ENCODE assay signal across 8 cellular contexts in the genomic region with DNA sequence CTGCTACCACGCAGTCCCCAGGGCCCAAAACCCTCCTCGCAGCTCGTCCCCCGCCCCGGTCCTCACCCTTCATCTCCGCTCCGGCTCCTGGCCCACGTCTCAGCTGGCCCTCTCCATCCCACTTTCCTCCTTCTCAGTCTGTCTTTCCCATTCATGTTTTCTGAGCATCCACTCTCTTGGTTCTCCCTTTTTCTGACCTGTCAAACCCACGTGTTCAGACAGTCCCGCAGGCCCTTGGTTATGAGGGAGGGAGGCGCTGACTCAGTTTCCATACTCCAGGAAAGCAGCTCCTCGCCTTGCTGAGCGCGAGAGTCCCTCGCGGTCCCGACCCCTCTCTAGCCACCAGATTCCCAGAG. TPM values are rescaled to one million over a fixed set of nuclear protein-coding genes. Genes with fewer than 3 reads are reported as not detected.
DNase-seq lines count a peak whose midpoint lies in the region; ATAC-seq and TF ChIP-seq lines count a peak whose summit lies in the region.

No MANE protein-coding gene starts in this region.

- H3K4me3 ChIP-seq in CD4-positive, alpha-beta memory T cell (ENCODE audit: low read length in 2 of 2), result peak overlapping the region; percentile 36 to 62
- H3K4me3 ChIP-seq in OCI-LY7 (ENCODE audit: low read depth, low read length, poor library complexity, severe bottlenecking) (peak overlapping the region; percentile 62), esophagus (ENCODE audit: low read depth in 1 of 2, low read length in 2 of 2) (peak overlapping the region; percentile 54 to 55), psoas muscle (peak overlapping the region; percentile 68)

- H3K4me3 Mint-ChIP-seq in CD4-positive, alpha-beta memory T cell, result peak overlapping the region; percentile 81 to 92 (median 86)

- peak in 1 of 4 donors; percentile 32 for ATAC-seq in psoas muscle
- no peak for ATAC-seq in GM21825 (IDR thresholded peaks at IDR 0.05; ENCODE audit: unreplicated experiment)

- WGBS in esophagus, 2 donors, result 17 to 19% methylated on average over 17 of the region's 17 CpGs
- WGBS in psoas muscle, 3 donors, result 9 to 12% (median 10%) methylated on average over 17 of the region's 17 CpGs

- no peaks in the 10 kb centered on the region for H3K79me2 ChIP-seq in OCI-LY7 (ENCODE audit: insufficient read depth, low read depth, low read length)

- intact Hi-C loops in CD4-positive, alpha-beta memory T cell (cut with micrococcal nuclease), result loop anchor here (1.0 to 2.0 kb wide), 2 partner anchors 14 to 74 kb away; a partner anchor contains a TSS
- intact Hi-C loops in OCI-LY7 (cut with micrococcal nuclease; ENCODE audit: unreplicated experiment), result no loop called here
- intact Hi-C loops in psoas muscle (cut with DNase I), result no loop called here

- H3K27ac ChIP-seq in CD4-positive, alpha-beta memory T cell (ENCODE audit: low read depth, low read length), result peak overlapping the region; percentile 32
- H3K27ac ChIP-seq in OCI-LY7 (ENCODE audit: low read depth, low read length, poor library complexity, severe bottlenecking), result no peak overlapping the region
- no peak overlapping the region for H3K27ac ChIP-seq in esophagus (ENCODE audit: low read depth in 2 of 2, low read length in 1 of 2)
- H3K27ac ChIP-seq in psoas muscle, result no peak overlapping the region

- DNase-seq in CD4-positive, alpha-beta memory T cell, result no peak
- no peak for DNase-seq in OCI-LY7 (ENCODE audit: low spot score)
- DNase-seq in psoas muscle, result no peak
- no peak for DNase-seq in middle frontal gyrus (ENCODE audit: extremely low spot score, low spot score)
- no peak for DNase-seq in DMS 273 (lab: John Stamatoyannopoulos, UW; ENCODE audit: unreplicated experiment)
- no peak for DNase-seq in SHP77 (lab: John Stamatoyannopoulos, UW)

- no peak overlapping the region for H2AFZ ChIP-seq in OCI-LY7 (ENCODE audit: low read length)

- H3K4me1 Mint-ChIP-seq in CD4-positive, alpha-beta memory T cell, result peaks cover 4 to 11% (median 7%) of the 10 kb centered on the region in 4 donors

- H3K36me3 ChIP-seq in CD4-positive, alpha-beta memory T cell (ENCODE audit: insufficient read depth, low read length), result no peaks in the 10 kb centered on the region
- no peaks in the 10 kb centered on the region for H3K36me3 ChIP-seq in OCI-LY7 (ENCODE audit: insufficient read depth, low read length)
- H3K36me3 ChIP-seq in esophagus (ENCODE audit: control insufficient read depth in 2 of 2, insufficient read depth in 2 of 2, low read length in 1 of 2), result no peaks in the 10 kb centered on the region
- H3K36me3 ChIP-seq in psoas muscle (ENCODE audit: insufficient read depth in 1 of 2, low read depth in 1 of 2), result no peaks in the 10 kb centered on the region

- peak overlapping the region; percentile 16 to 90 (median 74) for H3K27ac Mint-ChIP-seq in CD4-positive, alpha-beta memory T cell

- CTCF ChIA-PET in CD4-positive, alpha-beta memory T cell (lab: Charles Lee; ENCODE audit: partially characterized antibody), result interaction anchor here (0.8 to 6.6 kb wide), 7 partner anchors 9 to 436 kb away, joined by 3 to 80 read pairs (median 5); a partner anchor contains a TSS
- CTCF ChIA-PET in OCI-LY7 (lab: Charles Lee; ENCODE audit: unreplicated experiment), result interaction anchor here (0.7 to 1.8 kb wide), 3 partner anchors 9 to 12 kb away, joined by 3 to 9 read pairs (median 4); no protein-coding TSS in a partner anchor

- H3K27me3 ChIP-seq in CD4-positive, alpha-beta memory T cell (ENCODE audit: insufficient read depth, low read length), result no peaks in the 10 kb centered on the region
- H3K27me3 ChIP-seq in esophagus (ENCODE audit: control insufficient read depth in 1 of 2, insufficient read depth in 2 of 2, low read length in 2 of 2) (no peaks in the 10 kb centered on the region), psoas muscle (ENCODE audit: insufficient read depth in 3 of 3, low read length in 2 of 3) (peaks cover 0 to 41% (median 9%) of the 10 kb centered on the region in 3 donors)

- no peaks in the 10 kb centered on the region for H3K36me3 Mint-ChIP-seq in CD4-positive, alpha-beta memory T cell

- H3K9me3 Mint-ChIP-seq in CD4-positive, alpha-beta memory T cell, result no peaks in the 10 kb centered on the region

- H3K4me1 ChIP-seq in CD4-positive, alpha-beta memory T cell (ENCODE audit: insufficient read depth, low read length), result peaks cover 15% of the 10 kb centered on the region
- H3K4me1 ChIP-seq in OCI-LY7 (ENCODE audit: insufficient read depth, low read length, poor library complexity, severe bottlenecking) (peaks cover 10% of the 10 kb centered on the region), esophagus (ENCODE audit: control insufficient read depth in 2 of 2, insufficient read depth in 2 of 2, low read length in 1 of 2) (peaks cover 4 to 17% of the 10 kb centered on the region in 2 donors), psoas muscle (no peaks in the 10 kb centered on the region)

- POLR2A ChIA-PET in CD4-positive, alpha-beta memory T cell (lab: Charles Lee; ENCODE audit: partially characterized antibody), result interaction anchor here (1.3 to 3.0 kb wide), 12 partner anchors 10 to 234 kb away, joined by 3 to 25 read pairs (median 5); a partner anchor contains a TSS
- POLR2A ChIA-PET in OCI-LY7 (lab: Charles Lee), result interaction anchor here (0.6 to 2.2 kb wide), 5 partner anchors 9 to 150 kb away, joined by 3 to 9 read pairs (median 6); a partner anchor contains a TSS

- peak overlapping the region; percentile 71 for H3K4me2 ChIP-seq in OCI-LY7 (ENCODE audit: low read length)

- no peaks in the 10 kb centered on the region for H3K9me3 ChIP-seq in CD4-positive, alpha-beta memory T cell (ENCODE audit: control insufficient read depth in 1 of 2, low read length in 2 of 2)
- H3K9me3 ChIP-seq in OCI-LY7 (ENCODE audit: low read length) (no peaks in the 10 kb centered on the region), esophagus (ENCODE audit: control insufficient read depth in 2 of 2, insufficient read depth in 1 of 2, low read depth in 1 of 2, low read length in 1 of 2) (no peaks in the 10 kb centered on the region), psoas muscle (no peaks in the 10 kb centered on the region)

- H4K20me1 ChIP-seq in OCI-LY7 (ENCODE audit: insufficient read depth, low read length), result no peaks in the 10 kb centered on the region

- no peaks in the 10 kb centered on the region for H3K9me2 ChIP-seq in OCI-LY7 (ENCODE audit: insufficient read depth, low read length)

- peaks cover 3 to 5% of the 10 kb centered on the region in 2 donors for H3K27me3 Mint-ChIP-seq in CD4-positive, alpha-beta memory T cell

- TF ChIP-seq CTCF in OCI-LY7 (conservative IDR thresholded peaks at IDR 0.05; ENCODE audit: low read length), result no peak
- no peak for TF ChIP-seq CTCF in psoas muscle (IDR thresholded peaks at IDR 0.05)

- BruUV-seq in OCI-LY7 (replicated peaks; lab: Mats Ljungman, UMichigan), result no TSS peak

RNA-seq across cellular contexts. Expression of a gene that starts 0.4 kb away (rescaled TPM):
- 10 to 100 TPM; 17.5 to 19.5 TPM for total RNA-seq in CD4-positive, alpha-beta memory T cell
- 1 to 10 TPM; 3.0 to 5.1 TPM for polyA plus RNA-seq in CD4-positive, alpha-beta memory T cell
- 0.35 and 0.85 TPM in 2 replicates for total RNA-seq in OCI-LY7 (2014; rRNA removed; shearing (Covaris generic))
- 8.5 and 9.9 TPM in 2 replicates for total RNA-seq in OCI-LY7 (2022)
- polyA plus RNA-seq in esophagus, result 1 to 10 TPM; 2.7 to 6.6 TPM
- 10 to 100 TPM in 1 of 4 donors, 1 to 10 TPM in 3; 1.7 to 10.4 (median 2.8) TPM for total RNA-seq in psoas muscle
- 1 to 10 TPM; 2.3 to 4.8 (median 2.3) TPM for polyA plus RNA-seq in psoas muscle

RNA-seq across cellular contexts. Expression of a gene that starts 14.5 kb away (rescaled TPM):
- under 1 TPM; 0.08 to 0.20 TPM for total RNA-seq in CD4-positive, alpha-beta memory T cell
- polyA plus RNA-seq in CD4-positive, alpha-beta memory T cell, result not detected
- 0.10 and 0.79 TPM in 2 replicates for total RNA-seq in OCI-LY7 (2014; rRNA removed; shearing (Covaris generic))
- total RNA-seq in OCI-LY7 (2022), result 0.49 and 0.74 TPM in 2 replicates
- 1 to 10 TPM; 3.6 to 4.3 TPM for polyA plus RNA-seq in esophagus
- total RNA-seq in psoas muscle, result 1 to 10 TPM; 1.4 to 3.4 (median 2.7) TPM
- polyA plus RNA-seq in psoas muscle, result 1 to 10 TPM; 1.3 to 1.7 (median 1.5) TPM

RNA-seq across cellular contexts. Expression of a gene that starts 37.3 kb away (rescaled TPM):
- not detected for total RNA-seq in CD4-positive, alpha-beta memory T cell
- not detected for polyA plus RNA-seq in CD4-positive, alpha-beta memory T cell
- not detected in 2 replicates for total RNA-seq in OCI-LY7 (2014; rRNA removed; shearing (Covaris generic))
- total RNA-seq in OCI-LY7 (2022) (not detected in 2 replicates), psoas muscle (not detected)
- polyA plus RNA-seq in esophagus (10 to 100 TPM; 11.2 to 16.1 TPM), psoas muscle (under 1 TPM in 1 of 3 donors, not detected in 2; 0.04 TPM)

RNA-seq across cellular contexts. Expression of a gene that starts 39.5 kb away (rescaled TPM):
- total RNA-seq in CD4-positive, alpha-beta memory T cell, result 10 to 100 TPM; 22.6 to 26.7 TPM
- polyA plus RNA-seq in CD4-positive, alpha-beta memory T cell, result 10 to 100 TPM; 56.5 to 62.2 TPM
- total RNA-seq in OCI-LY7 (2014; rRNA removed; shearing (Covaris generic)), result 79.8 and 84.2 TPM in 2 replicates
- total RNA-seq in OCI-LY7 (2022) (70.7 and 75.3 TPM in 2 replicates), psoas muscle (10 to 100 TPM; 50.4 to 70.6 (median 59.2) TPM)
- polyA plus RNA-seq in esophagus (10 to 100 TPM; 31.8 to 42.4 TPM), psoas muscle (10 to 100 TPM; 64.1 to 80.6 (median 76.2) TPM)

RNA-seq across cellular contexts. Expression of a gene that starts 48.9 kb away (rescaled TPM):
- total RNA-seq in CD4-positive, alpha-beta memory T cell, result not detected
- polyA plus RNA-seq in CD4-positive, alpha-beta memory T cell, result not detected
- not detected in 2 replicates for total RNA-seq in OCI-LY7 (2014; rRNA removed; shearing (Covaris generic))
- not detected in 2 replicates for total RNA-seq in OCI-LY7 (2022)
- under 1 TPM; 0.61 to 0.77 TPM for polyA plus RNA-seq in esophagus
- not detected for total RNA-seq in psoas muscle
- not detected for polyA plus RNA-seq in psoas muscle
